10 cellular contexts compared by ENCODE assay signal in the genomic region with DNA sequence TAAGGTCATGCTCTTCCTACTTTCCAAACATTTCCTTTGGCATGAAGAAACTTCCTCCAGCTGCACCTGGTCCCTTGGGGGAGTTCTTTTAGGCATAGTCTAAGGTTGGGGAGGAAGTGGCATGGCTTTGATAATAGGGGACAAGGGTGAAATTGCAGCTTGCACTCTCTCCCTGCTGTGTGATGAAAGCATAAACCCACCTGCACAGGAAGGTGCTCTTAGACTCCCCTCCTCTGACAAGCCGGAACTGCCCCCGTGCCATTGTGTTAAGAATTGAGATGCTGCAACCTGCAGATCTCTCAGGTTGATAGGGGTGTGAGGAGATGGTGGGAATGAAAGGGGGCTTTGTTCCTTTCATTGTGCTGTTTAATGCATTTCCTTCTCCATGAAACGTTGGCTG. TPM values are rescaled to one million over a fixed set of nuclear protein-coding genes. Genes with fewer than 3 reads are reported as not detected.
"Had no signal": no experiment of that assay in that cellular context is flagged by ENCODE, and none has a peak within 500 bp of the region (broad histone marks: within the 10 kb centered on the region; RNA-seq: fewer than 3 reads in every experiment).

No MANE protein-coding gene starts in this region.

- DNase-seq: GM23248, GOT3, H7, HFFc6, IMR-90, KBM-7 had no signal

- H3K4me3 ChIP-seq: GM23248, HAP-1 had no signal

- H3K27ac ChIP-seq: GM23248, KMS-11 had no signal

- H3K9me3 ChIP-seq: HAP-1 had no signal

- H3K4me2 ChIP-seq: KMS-11 had no signal

- H3K9ac ChIP-seq: GM23248, KMS-11 had no signal

- H3K36me3 ChIP-seq: HAP-1 had no signal

- H3K4me1 ChIP-seq: HAP-1 had no signal

RNA-seq across cellular contexts. Expression of a gene that starts 13.9 kb away (rescaled TPM):
- total RNA-seq: H4, HT-29 had no signal
